Comparison of ENCODE assay signal across 11 cellular contexts in the genomic region with DNA sequence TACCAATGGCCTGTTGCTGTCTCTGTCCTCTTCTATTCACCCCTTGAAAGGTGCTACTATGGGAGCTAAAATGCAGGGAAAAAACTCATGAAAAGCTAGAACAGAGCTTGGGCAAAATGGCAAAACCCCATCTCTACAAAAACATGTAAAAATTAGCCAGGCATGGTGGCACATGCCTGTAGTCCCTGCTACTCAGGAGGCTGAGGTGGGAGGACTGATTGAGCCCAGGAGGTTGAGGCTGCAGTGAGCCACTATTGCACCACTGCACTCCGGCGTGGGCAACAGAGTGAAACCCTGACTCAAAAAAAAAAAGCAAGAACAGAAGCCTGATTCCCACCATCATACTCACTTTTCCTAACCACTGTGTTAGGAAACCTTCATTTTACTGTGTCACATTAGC. TPM values are rescaled to one million over a fixed set of nuclear protein-coding genes. Genes with fewer than 3 reads are reported as not detected.
DNase-seq lines count a peak whose midpoint lies in the region; ATAC-seq and TF ChIP-seq lines count a peak whose summit lies in the region.
"Had no signal": no experiment of that assay in that cellular context is flagged by ENCODE, and none has a peak within 500 bp of the region (broad histone marks: within the 10 kb centered on the region; RNA-seq: fewer than 3 reads in every experiment).

No MANE protein-coding gene starts in this region.

- CTCF ChIA-PET in activated naive CD4-positive, alpha-beta T cell treated with anti-CD3 and anti-CD28 coated beads, Interleukin-2, amount 10 ng/mL, durations not matched to agents 7 days and 5 days (lab: Charles Lee), result no interaction called here

- intact Hi-C loops in left ventricle myocardium inferior (cut with micrococcal nuclease) (no loop called here), Right ventricle myocardium superior (cut with DNase I) (no loop called here), vagina (cut with DNase I) (no loop called here)

- H3K27me3 ChIP-seq in left ventricle myocardium inferior (ENCODE audit: low read depth) (no peaks in the 10 kb centered on the region), esophagus (ENCODE audit: control insufficient read depth in 1 of 2, insufficient read depth in 2 of 2, low read length in 2 of 2) (no peaks in the 10 kb centered on the region), vagina (no peaks in the 10 kb centered on the region), MG63 (no peaks in the 10 kb centered on the region)
- H3K27me3 ChIP-seq: neural progenitor cell had no signal

- H3K4me3 Mint-ChIP-seq in nephron progenitor cell, result no peak overlapping the region
- no peak overlapping the region for H3K4me3 Mint-ChIP-seq in activated naive CD4-positive, alpha-beta T cell treated with anti-CD3 and anti-CD28 coated beads, Interleukin-2, amount 10 ng/mL, durations not matched to agents 7 days and 5 days
- H3K4me3 Mint-ChIP-seq: neural progenitor cell had no signal

- H3K9me3 Mint-ChIP-seq in nephron progenitor cell, result peaks cover 6% of the 10 kb centered on the region
- H3K9me3 Mint-ChIP-seq in activated naive CD4-positive, alpha-beta T cell treated with anti-CD3 and anti-CD28 coated beads, Interleukin-2, amount 10 ng/mL, durations not matched to agents 7 days and 5 days, result no peaks in the 10 kb centered on the region

- peaks cover 4% of the 10 kb centered on the region for H3K36me3 ChIP-seq in left ventricle myocardium inferior
- H3K36me3 ChIP-seq in esophagus (ENCODE audit: control insufficient read depth in 2 of 2, insufficient read depth in 2 of 2, low read length in 1 of 2), result peaks cover 0 to 2% of the 10 kb centered on the region in 2 donors
- no peaks in the 10 kb centered on the region for H3K36me3 ChIP-seq in vagina
- peaks cover 8% of the 10 kb centered on the region for H3K36me3 ChIP-seq in MG63
- H3K36me3 ChIP-seq: neural progenitor cell had no signal

- peaks cover 43% of the 10 kb centered on the region for H3K4me1 Mint-ChIP-seq in nephron progenitor cell
- H3K4me1 Mint-ChIP-seq in activated naive CD4-positive, alpha-beta T cell treated with anti-CD3 and anti-CD28 coated beads, Interleukin-2, amount 10 ng/mL, durations not matched to agents 7 days and 5 days, result peaks cover 35% of the 10 kb centered on the region

- TF ChIP-seq POLR2A in vagina (IDR thresholded peaks at IDR 0.05), result no peak

- no peaks in the 10 kb centered on the region for H3K27me3 Mint-ChIP-seq in nephron progenitor cell (ENCODE audit: low read depth, poor library complexity)
- H3K27me3 Mint-ChIP-seq in activated naive CD4-positive, alpha-beta T cell treated with anti-CD3 and anti-CD28 coated beads, Interleukin-2, amount 10 ng/mL, durations not matched to agents 7 days and 5 days, result no peaks in the 10 kb centered on the region

- DNase-seq in left ventricle myocardium inferior (no peak), Right ventricle myocardium superior (no peak), nephron progenitor cell (no peak), vagina (ENCODE audit: extremely low spot score in 2 of 2) (no peak), MG63 (no peak)
- DNase-seq in activated naive CD4-positive, alpha-beta T cell treated with anti-CD3 and anti-CD28 coated beads, Interleukin-2, amount 10 ng/mL, durations not matched to agents 7 days and 5 days, result no peak
- no peak for DNase-seq in activated CD4-positive, alpha-beta T cell treated with anti-CD3 and anti-CD28 coated beads for 48 hours
- DNase-seq: DMS153; effector CD8-positive, alpha-beta T cell had no signal

- no peak for ATAC-seq in Right ventricle myocardium superior (ENCODE audit: poor library complexity)

- H3K4me3 ChIP-seq in left ventricle myocardium inferior, result peak overlapping the region; percentile 56
- no peak overlapping the region for H3K4me3 ChIP-seq in esophagus (ENCODE audit: low read depth in 1 of 2, low read length in 2 of 2)
- H3K4me3 ChIP-seq in vagina, result no peak overlapping the region
- H3K4me3 ChIP-seq in MG63, result no peak overlapping the region; the same call in 1 of the 2 replicates
- H3K4me3 ChIP-seq: neural progenitor cell had no signal

- H3K9me3 ChIP-seq in left ventricle myocardium inferior (replicated peaks), result no peaks in the 10 kb centered on the region
- H3K9me3 ChIP-seq in esophagus (ENCODE audit: control insufficient read depth in 2 of 2, insufficient read depth in 1 of 2, low read depth in 1 of 2, low read length in 1 of 2), result no peaks in the 10 kb centered on the region
- no peaks in the 10 kb centered on the region for H3K9me3 ChIP-seq in vagina
- H3K9me3 ChIP-seq in MG63, result no peaks in the 10 kb centered on the region

- peaks cover 100% of the 10 kb centered on the region for H3K4me1 ChIP-seq in left ventricle myocardium inferior
- no peaks in the 10 kb centered on the region for H3K4me1 ChIP-seq in esophagus (ENCODE audit: control insufficient read depth in 2 of 2, insufficient read depth in 2 of 2, low read length in 1 of 2)
- peaks cover 62% of the 10 kb centered on the region for H3K4me1 ChIP-seq in vagina

- WGBS in esophagus, 2 donors, result 88 to 92% methylated on average over 2 of the region's 2 CpGs

- peak overlapping the region; percentile 11 for H3K27ac Mint-ChIP-seq in nephron progenitor cell
- H3K27ac Mint-ChIP-seq in activated naive CD4-positive, alpha-beta T cell treated with anti-CD3 and anti-CD28 coated beads, Interleukin-2, amount 10 ng/mL, durations not matched to agents 7 days and 5 days, result no peak overlapping the region

- peaks cover 37% of the 10 kb centered on the region for H3K36me3 Mint-ChIP-seq in nephron progenitor cell (ENCODE audit: low read depth)
- no peaks in the 10 kb centered on the region for H3K36me3 Mint-ChIP-seq in activated naive CD4-positive, alpha-beta T cell treated with anti-CD3 and anti-CD28 coated beads, Interleukin-2, amount 10 ng/mL, durations not matched to agents 7 days and 5 days

- TF ChIP-seq CTCF in left ventricle myocardium inferior (IDR thresholded peaks at IDR 0.05; ENCODE audit: borderline replicate concordance), result no peak
- TF ChIP-seq CTCF in nephron progenitor cell (IDR thresholded peaks at IDR 0.05), result no peak
- TF ChIP-seq CTCF in vagina (IDR thresholded peaks at IDR 0.05), result no peak

- H3K27ac ChIP-seq in left ventricle myocardium inferior (replicated peaks) (peak overlapping the region; percentile 80), esophagus (ENCODE audit: low read depth in 2 of 2, low read length in 1 of 2) (peak overlapping the region; percentile 34 to 35), vagina (peak overlapping the region; percentile 39)
- H3K27ac ChIP-seq: neural progenitor cell had no signal

RNA-seq across cellular contexts. Expression of a gene that starts 1.9 kb away (rescaled TPM):
- total RNA-seq in left ventricle myocardium inferior (662 TPM), Right ventricle myocardium superior (426 TPM), vagina (142 TPM)
- 10 to 100 TPM; 48.8 to 60.4 TPM for polyA plus RNA-seq in esophagus
- 38.5 and 46.2 TPM in 2 replicates for total RNA-seq in MG63 (2014; rRNA removed; shearing (Covaris generic); ENCODE audit: low replicate concordance)
